1 cellular context compared by ENCODE assay signal in genomic region chr2:71882236-71882946, GRCh38.
TF ChIP-seq lines count a peak whose summit lies in the region.

No MANE protein-coding gene starts in this region.

TF ChIP-seq in IMR-90, 13 proteins besides CTCF, POLR2A, EP300 and RAD21:
- TF ChIP-seq ELK1 (IDR thresholded peaks at IDR 0.05; ENCODE audit: borderline replicate concordance, low read depth, low read length) (no peak), USF2 (IDR thresholded peaks at IDR 0.05; ENCODE audit: low read depth, low read length) (no peak), SMC3 (IDR thresholded peaks at IDR 0.05; ENCODE audit: low read depth, low read length) (no peak), MXI1 (IDR thresholded peaks at IDR 0.05; ENCODE audit: borderline replicate concordance, low read depth, low read length) (no peak), FOS (IDR thresholded peaks at IDR 0.05; ENCODE audit: low read depth, low read length) (no peak), CEBPB (IDR thresholded peaks at IDR 0.05; ENCODE audit: low read depth, low read length) (no peak), CHD1 (IDR thresholded peaks at IDR 0.05; ENCODE audit: low read depth, low read length) (no peak), MAZ (IDR thresholded peaks at IDR 0.05; ENCODE audit: borderline replicate concordance, low read depth, low read length) (no peak), BHLHE40 (IDR thresholded peaks at IDR 0.05; ENCODE audit: low read depth, low read length) (no peak), NFE2L2 (IDR thresholded peaks at IDR 0.05; ENCODE audit: low read depth, low read length) (no peak), RFX5 (IDR thresholded peaks at IDR 0.05; ENCODE audit: low read depth, low read length) (no peak), RCOR1 (IDR thresholded peaks at IDR 0.05; ENCODE audit: insufficient replicate concordance, low read length) (no peak), MAFK (IDR thresholded peaks at IDR 0.05; ENCODE audit: low read depth, low read length) (no peak)
